In the genomic region with DNA sequence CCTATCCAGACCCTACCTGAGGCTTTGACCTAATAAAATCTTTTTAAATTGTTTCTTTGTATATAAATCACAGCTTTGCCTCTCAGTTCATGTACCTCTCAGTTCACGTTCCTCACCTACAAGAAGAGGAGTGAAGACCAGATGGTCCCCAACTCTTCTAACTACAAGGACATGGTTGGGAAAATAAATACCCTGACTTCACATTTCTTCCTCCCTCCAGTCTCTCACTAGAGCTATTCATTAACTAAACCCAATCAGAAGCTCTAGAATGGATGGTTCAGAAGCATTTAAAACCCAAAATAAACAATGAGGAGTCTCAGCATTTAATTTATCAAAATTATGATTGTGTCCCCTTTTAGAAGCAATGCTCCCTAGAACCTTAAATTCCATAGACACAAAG, we compare ENCODE assay signal across 27 cellular contexts.
"Had no signal": no experiment of that assay in that cellular context is flagged by ENCODE, and none has a peak within 500 bp of the region (broad histone marks: within the 10 kb centered on the region; RNA-seq: fewer than 3 reads in every experiment).

No MANE protein-coding gene starts in this region.

- H3K27ac ChIP-seq: prostate gland, right atrium auricular region, stomach, suprapubic skin, tibial nerve, WERI-Rb-1 had no signal

- H3K36me3 ChIP-seq: prostate gland, right atrium auricular region, stomach, suprapubic skin, tibial nerve, WERI-Rb-1 had no signal

- H3K9me3 ChIP-seq: prostate gland, right atrium auricular region, stomach, suprapubic skin, tibial nerve had no signal

- H3K4me3 ChIP-seq: prostate gland, right atrium auricular region, stomach, suprapubic skin, tibial nerve had no signal

- DNase-seq: activated CD4-positive, alpha-beta T cell treated with anti-CD3 and anti-CD28 coated beads, Interleukin-2, amount 10 ng/mL, durations not matched to agents 7 days and 5 days; activated CD4-positive, CD25-positive, alpha-beta regulatory T cell treated with anti-CD3 and anti-CD28 coated beads, Interleukin-2, amount 50 U/mL, for 72 hours; activated CD8-positive, alpha-beta memory T cell treated with anti-CD3 and anti-CD28 coated beads, Interleukin-2, amount 10 ng/mL, durations not matched to agents 7 days and 5 days; activated CD8-positive, alpha-beta T cell treated with anti-CD3 and anti-CD28 coated beads for 36 hours; aorta; effector CD8-positive, alpha-beta T cell; glutamatergic neuron; hippocampal formation; naive B cell; stimulated activated CD4-positive, alpha-beta T cell treated with anti-CD3 and anti-CD28 coated beads, Interleukin-2, amount 100 ng/mL, for 24 hours; stomach; T-helper 17 cell; WERI-Rb-1 had no signal

- H3K27me3 ChIP-seq: right atrium auricular region, stomach, suprapubic skin, tibial nerve had no signal

- ATAC-seq: activated CD8-positive, alpha-beta memory T cell treated with anti-CD3 and anti-CD28 coated beads, Interleukin-2, amount 10 ng/mL, durations not matched to agents 7 days and 5 days; activated CD8-positive, alpha-beta T cell treated with anti-CD3 and anti-CD28 coated beads for 36 hours; activated naive CD4-positive, alpha-beta T cell treated with anti-CD3 and anti-CD28 coated beads, Interleukin-2, amount 50 U/mL, for 72 hours; esophagus mucosa; stimulated activated effector memory CD8-positive, alpha-beta T cell treated with anti-CD3 and anti-CD28 coated beads, Interleukin-12 subunit alpha, Interleukin-12 subunit beta, amount 100 ng/mL, for 72 hours; T-helper 17 cell had no signal

- H3K27ac Mint-ChIP-seq: activated CD4-positive, alpha-beta T cell treated with anti-CD3 and anti-CD28 coated beads, Interleukin-2, amount 10 ng/mL, durations not matched to agents 7 days and 5 days; activated CD8-positive, alpha-beta memory T cell treated with anti-CD3 and anti-CD28 coated beads, Interleukin-2, amount 10 ng/mL, durations not matched to agents 7 days and 5 days; activated CD8-positive, alpha-beta T cell treated with anti-CD3 and anti-CD28 coated beads for 36 hours; activated naive CD4-positive, alpha-beta T cell treated with anti-CD3 and anti-CD28 coated beads, Interleukin-2, amount 50 U/mL, for 72 hours; activated T-helper 1 cell treated with anti-CD3 and anti-CD28 coated beads, Interleukin-12 subunit alpha, Interleukin-12 subunit beta, Interleukin-2, Interleukin-4 antibody, amounts not matched to agents 30 ng/mL and 10 ng/mL and 1 ng/mL, durations not matched to agents 14 hours and 24 hours and 36 hours; brain; dendritic cell treated with granulocyte-macrophage colony-stimulating factor and Interleukin-4, amounts not matched to agents 40 ng/mL and 50 ng/mL, for 4 days; memory B cell; naive B cell; stimulated activated effector memory CD8-positive, alpha-beta T cell treated with anti-CD3 and anti-CD28 coated beads, Interleukin-12 subunit alpha, Interleukin-12 subunit beta, amount 100 ng/mL, for 72 hours; T-helper 17 cell had no signal

- H3K4me3 Mint-ChIP-seq: activated CD4-positive, alpha-beta T cell treated with anti-CD3 and anti-CD28 coated beads, Interleukin-2, amount 10 ng/mL, durations not matched to agents 7 days and 5 days; activated CD8-positive, alpha-beta memory T cell treated with anti-CD3 and anti-CD28 coated beads, Interleukin-2, amount 10 ng/mL, durations not matched to agents 7 days and 5 days; activated CD8-positive, alpha-beta T cell treated with anti-CD3 and anti-CD28 coated beads for 36 hours; activated T-helper 1 cell treated with anti-CD3 and anti-CD28 coated beads, Interleukin-12 subunit alpha, Interleukin-12 subunit beta, Interleukin-2, Interleukin-4 antibody, amounts not matched to agents 30 ng/mL and 10 ng/mL and 1 ng/mL, durations not matched to agents 14 hours and 24 hours and 36 hours; brain; dendritic cell treated with granulocyte-macrophage colony-stimulating factor and Interleukin-4, amounts not matched to agents 40 ng/mL and 50 ng/mL, for 4 days; memory B cell; naive B cell; neural crest cell; stimulated activated effector memory CD8-positive, alpha-beta T cell treated with anti-CD3 and anti-CD28 coated beads, Interleukin-12 subunit alpha, Interleukin-12 subunit beta, amount 100 ng/mL, for 72 hours; T-helper 17 cell had no signal

- H3K9me3 Mint-ChIP-seq: activated CD4-positive, alpha-beta T cell treated with anti-CD3 and anti-CD28 coated beads, Interleukin-2, amount 10 ng/mL, durations not matched to agents 7 days and 5 days; activated T-helper 1 cell treated with anti-CD3 and anti-CD28 coated beads, Interleukin-12 subunit alpha, Interleukin-12 subunit beta, Interleukin-2, Interleukin-4 antibody, amounts not matched to agents 30 ng/mL and 10 ng/mL and 1 ng/mL, durations not matched to agents 14 hours and 24 hours and 36 hours; brain; dendritic cell treated with granulocyte-macrophage colony-stimulating factor and Interleukin-4, amounts not matched to agents 40 ng/mL and 50 ng/mL, for 4 days; memory B cell had no signal

- H3K27me3 Mint-ChIP-seq: activated CD4-positive, alpha-beta T cell treated with anti-CD3 and anti-CD28 coated beads, Interleukin-2, amount 10 ng/mL, durations not matched to agents 7 days and 5 days; activated CD8-positive, alpha-beta memory T cell treated with anti-CD3 and anti-CD28 coated beads, Interleukin-2, amount 10 ng/mL, durations not matched to agents 7 days and 5 days; activated CD8-positive, alpha-beta T cell treated with anti-CD3 and anti-CD28 coated beads for 36 hours; brain; dendritic cell treated with granulocyte-macrophage colony-stimulating factor and Interleukin-4, amounts not matched to agents 40 ng/mL and 50 ng/mL, for 4 days; memory B cell; naive B cell; T-helper 17 cell had no signal

- H3K4me1 ChIP-seq: prostate gland, right atrium auricular region, suprapubic skin had no signal

- FAIRE-seq: frontal cortex, urothelium cell line had no signal

- H3K4me1 Mint-ChIP-seq: activated CD4-positive, alpha-beta T cell treated with anti-CD3 and anti-CD28 coated beads, Interleukin-2, amount 10 ng/mL, durations not matched to agents 7 days and 5 days; activated CD8-positive, alpha-beta memory T cell treated with anti-CD3 and anti-CD28 coated beads, Interleukin-2, amount 10 ng/mL, durations not matched to agents 7 days and 5 days; brain; memory B cell; naive B cell; neural crest cell; stimulated activated effector memory CD8-positive, alpha-beta T cell treated with anti-CD3 and anti-CD28 coated beads, Interleukin-12 subunit alpha, Interleukin-12 subunit beta, amount 100 ng/mL, for 72 hours; T-helper 17 cell had no signal

- H3K36me3 Mint-ChIP-seq: activated CD8-positive, alpha-beta memory T cell treated with anti-CD3 and anti-CD28 coated beads, Interleukin-2, amount 10 ng/mL, durations not matched to agents 7 days and 5 days; activated naive CD4-positive, alpha-beta T cell treated with anti-CD3 and anti-CD28 coated beads, Interleukin-2, amount 50 U/mL, for 72 hours; brain; memory B cell; naive B cell; stimulated activated effector memory CD8-positive, alpha-beta T cell treated with anti-CD3 and anti-CD28 coated beads, Interleukin-12 subunit alpha, Interleukin-12 subunit beta, amount 100 ng/mL, for 72 hours had no signal
